In the genomic region with DNA sequence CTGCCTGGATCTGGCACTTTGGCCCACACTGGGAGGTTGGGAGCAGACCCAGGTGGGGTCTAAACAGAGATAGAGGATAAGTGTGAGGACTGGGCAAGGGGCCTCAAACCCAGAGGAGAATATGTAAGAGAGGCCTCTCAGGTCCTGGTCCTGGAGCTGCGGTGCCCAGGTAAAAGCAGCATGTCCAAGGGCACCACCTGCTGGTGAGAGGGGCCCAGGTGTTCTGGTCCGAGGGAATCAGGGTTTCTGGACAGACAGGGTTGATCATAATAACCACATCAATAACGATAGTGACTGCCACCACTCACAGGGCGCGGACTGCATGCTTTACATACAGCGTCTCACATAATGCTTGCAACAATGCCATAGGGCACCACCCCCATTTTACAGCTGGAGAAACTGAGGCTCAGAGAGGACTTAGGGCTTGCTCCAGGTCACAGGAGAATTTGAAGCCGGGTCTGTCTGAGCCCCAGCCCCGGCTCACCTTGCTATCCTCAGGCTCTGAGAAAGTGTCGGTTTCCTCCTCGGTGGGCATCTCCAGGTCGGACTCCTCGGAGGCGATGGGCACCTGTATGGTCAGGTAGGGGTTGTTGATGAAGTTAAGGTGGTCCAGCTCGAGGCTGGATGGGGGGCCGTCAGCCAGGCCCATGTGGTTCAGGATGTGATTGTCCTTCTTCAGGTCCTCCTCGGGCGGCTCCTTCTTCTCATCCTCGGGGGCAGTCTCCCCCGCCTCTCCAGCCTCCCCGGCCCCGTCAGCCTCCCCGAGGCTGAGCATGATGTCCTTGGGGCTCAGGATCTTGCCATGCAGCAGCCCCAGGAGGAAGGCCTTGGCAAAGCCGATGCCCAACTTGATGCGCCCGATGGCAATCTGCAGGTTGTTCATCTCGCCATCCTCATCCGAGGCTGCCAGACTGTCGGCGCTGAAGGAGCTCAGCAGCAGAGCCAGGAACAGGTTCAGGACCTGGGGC, we compare ENCODE assay signal across 8 cellular contexts. TPM values are rescaled to one million over a fixed set of nuclear protein-coding genes. Genes with fewer than 3 reads are reported as not detected.
DNase-seq lines count a peak whose midpoint lies in the region; ATAC-seq and TF ChIP-seq lines count a peak whose summit lies in the region.

No MANE protein-coding gene starts in this region.

- H3K36me3 Mint-ChIP-seq in activated naive CD8-positive, alpha-beta T cell treated with anti-CD3 and anti-CD28 coated beads, Interleukin-2, amount 10 ng/mL, durations not matched to agents 7 days and 5 days: no peaks in the 10 kb centered on the region
- no peaks in the 10 kb centered on the region for H3K36me3 Mint-ChIP-seq in activated naive CD8-positive, alpha-beta T cell treated with anti-CD3 and anti-CD28 coated beads for 36 hours

- no peak for ATAC-seq in activated naive CD8-positive, alpha-beta T cell treated with anti-CD3 and anti-CD28 coated beads, Interleukin-2, amount 10 ng/mL, durations not matched to agents 7 days and 5 days (ENCODE audit: low read depth)
- ATAC-seq in GM21515 (IDR thresholded peaks at IDR 0.05; ENCODE audit: unreplicated experiment): no peak

- H3K4me3 ChIP-seq in PC-9 (no peak overlapping the region), fibroblast of pulmonary artery (replicated peaks; ENCODE audit: low read depth, low read length) (no peak overlapping the region), thyroid gland (replicated peaks in 1 of 3) (no peak overlapping the region), suprapubic skin (no peak overlapping the region)

- H3K9me2 ChIP-seq in PC-9 (ENCODE audit: insufficient read depth): no peaks in the 10 kb centered on the region

- TF ChIP-seq POLR2A in thyroid gland (IDR thresholded peaks at IDR 0.05) (no peak), suprapubic skin (IDR thresholded peaks at IDR 0.05) (no peak)

- peaks cover 14% of the 10 kb centered on the region for H3K4me1 Mint-ChIP-seq in activated naive CD8-positive, alpha-beta T cell treated with anti-CD3 and anti-CD28 coated beads, Interleukin-2, amount 10 ng/mL, durations not matched to agents 7 days and 5 days
- peaks cover 24% of the 10 kb centered on the region for H3K4me1 Mint-ChIP-seq in activated naive CD8-positive, alpha-beta T cell treated with anti-CD3 and anti-CD28 coated beads for 36 hours

- CTCF ChIA-PET in PC-9 (lab: Charles Lee): interaction anchor here (0.6 to 1.2 kb wide), 4 partner anchors 61 to 183 kb away, joined by 3 to 4 read pairs (median 4); no protein-coding TSS in a partner anchor

- H3K4me3 Mint-ChIP-seq in activated naive CD8-positive, alpha-beta T cell treated with anti-CD3 and anti-CD28 coated beads, Interleukin-2, amount 10 ng/mL, durations not matched to agents 7 days and 5 days: no peak overlapping the region
- H3K4me3 Mint-ChIP-seq in activated naive CD8-positive, alpha-beta T cell treated with anti-CD3 and anti-CD28 coated beads for 36 hours: no peak overlapping the region

- no peak overlapping the region for H3K27ac Mint-ChIP-seq in activated naive CD8-positive, alpha-beta T cell treated with anti-CD3 and anti-CD28 coated beads, Interleukin-2, amount 10 ng/mL, durations not matched to agents 7 days and 5 days
- H3K27ac Mint-ChIP-seq in activated naive CD8-positive, alpha-beta T cell treated with anti-CD3 and anti-CD28 coated beads for 36 hours: no peak overlapping the region

- H3K27ac ChIP-seq in PC-9: no peak overlapping the region
- H3K27ac ChIP-seq in thyroid gland: no peak overlapping the region
- H3K27ac ChIP-seq in suprapubic skin: no peak overlapping the region

- H3K4me1 ChIP-seq in PC-9 (replicated peaks; ENCODE audit: insufficient read depth) (no peaks in the 10 kb centered on the region), thyroid gland (peaks cover 7 to 8% of the 10 kb centered on the region in 2 donors), suprapubic skin (peaks cover 5% of the 10 kb centered on the region)

- peak; percentile 53 for DNase-seq in activated naive CD8-positive, alpha-beta T cell treated with anti-CD3 and anti-CD28 coated beads, Interleukin-2, amount 10 ng/mL, durations not matched to agents 7 days and 5 days
- no peak for DNase-seq in activated naive CD8-positive, alpha-beta T cell treated with anti-CD3 and anti-CD28 coated beads for 36 hours
- peak; percentile 50 to 62 for DNase-seq in PC-9
- DNase-seq in fibroblast of pulmonary artery (ENCODE audit: low read depth): no peak
- DNase-seq in thyroid gland: peak; percentile 69 to 73
- no peak for DNase-seq in suprapubic skin (ENCODE audit: low spot score in 2 of 2)
- no peak for DNase-seq in NOMO-1 (lab: John Stamatoyannopoulos, UW; ENCODE audit: unreplicated experiment in 2 of 2)

- peaks cover 2% of the 10 kb centered on the region for H3K27me3 Mint-ChIP-seq in activated naive CD8-positive, alpha-beta T cell treated with anti-CD3 and anti-CD28 coated beads, Interleukin-2, amount 10 ng/mL, durations not matched to agents 7 days and 5 days
- H3K27me3 Mint-ChIP-seq in activated naive CD8-positive, alpha-beta T cell treated with anti-CD3 and anti-CD28 coated beads for 36 hours: no peaks in the 10 kb centered on the region

- H3K9me3 Mint-ChIP-seq in activated naive CD8-positive, alpha-beta T cell treated with anti-CD3 and anti-CD28 coated beads, Interleukin-2, amount 10 ng/mL, durations not matched to agents 7 days and 5 days: no peaks in the 10 kb centered on the region
- H3K9me3 Mint-ChIP-seq in activated naive CD8-positive, alpha-beta T cell treated with anti-CD3 and anti-CD28 coated beads for 36 hours: no peaks in the 10 kb centered on the region

- no peak for TF ChIP-seq EP300 in suprapubic skin (IDR thresholded peaks at IDR 0.05)

- H3K9me3 ChIP-seq in PC-9 (ENCODE audit: insufficient read depth, low read depth) (no peaks in the 10 kb centered on the region), thyroid gland (no peaks in the 10 kb centered on the region), suprapubic skin (no peaks in the 10 kb centered on the region)

- H2AFZ ChIP-seq in PC-9: no peak overlapping the region

- intact Hi-C loops in PC-9 (cut with micrococcal nuclease; ENCODE audit: unreplicated experiment): loop anchor here (1.0 to 5.0 kb wide), 3 partner anchors 32 to 74 kb away; no protein-coding TSS in a partner anchor
- intact Hi-C loops in thyroid gland (cut with DNase I): no loop called here

- no peak overlapping the region for H3K4me2 ChIP-seq in PC-9

- no peaks in the 10 kb centered on the region; the same call in 1 of the 2 replicates for H3K27me3 ChIP-seq in PC-9 (ENCODE audit: insufficient read depth, low read depth)
- no peaks in the 10 kb centered on the region for H3K27me3 ChIP-seq in thyroid gland
- H3K27me3 ChIP-seq in suprapubic skin: peaks cover 20% of the 10 kb centered on the region

- 86 to 89% methylated on average over 27 to 29 of the region's 29 CpGs for WGBS in thyroid gland, 2 donors
- 85% methylated on average over 29 of the region's 29 CpGs for WGBS in suprapubic skin

- H3F3A ChIP-seq in PC-9 (ENCODE audit: insufficient read depth, low read depth): no peaks in the 10 kb centered on the region

- H3K36me3 ChIP-seq in PC-9 (ENCODE audit: low read depth) (no peaks in the 10 kb centered on the region), thyroid gland (no peaks in the 10 kb centered on the region), suprapubic skin (no peaks in the 10 kb centered on the region)

- TF ChIP-seq CTCF in PC-9 (conservative IDR thresholded peaks at IDR 0.05): peak; percentile 83
- peak; percentile 20 for TF ChIP-seq CTCF in fibroblast of pulmonary artery (IDR thresholded peaks at IDR 0.05; ENCODE audit: low read length, missing control alignments)
- TF ChIP-seq CTCF in thyroid gland (IDR thresholded peaks at IDR 0.05): peak; percentile 25 to 65 (median 41)
- peak in 1 of 2 donors; percentile 41 for TF ChIP-seq CTCF in suprapubic skin (IDR thresholded peaks at IDR 0.05)

- no TSS peak for BruUV-seq in PC-9 (replicated peaks; lab: Mats Ljungman, UMichigan)

- POLR2A ChIA-PET in activated naive CD8-positive, alpha-beta T cell treated with anti-CD3 and anti-CD28 coated beads, Interleukin-2, amount 10 ng/mL, durations not matched to agents 7 days and 5 days (lab: Charles Lee): interaction anchor here (1.3 kb wide), 1 partner anchor 19 kb away, joined by 4 read pairs; the partner anchor contains the start of gene CD79B
- POLR2A ChIA-PET in PC-9 (lab: Charles Lee; ENCODE audit: unreplicated experiment): interaction anchor here (0.5 kb wide), 1 partner anchor 969 kb away, joined by 5 read pairs; no protein-coding TSS in a partner anchor

- no peaks in the 10 kb centered on the region for H3K79me2 ChIP-seq in PC-9 (ENCODE audit: low read depth)

- no peaks in the 10 kb centered on the region for H4K20me1 ChIP-seq in PC-9 (ENCODE audit: insufficient read depth)

RNA-seq across cellular contexts. Expression of gene CD79B, which starts 19.1 kb away (rescaled TPM):
- 10 to 100 TPM; 17.0 to 19.6 TPM for total RNA-seq in activated naive CD8-positive, alpha-beta T cell treated with anti-CD3 and anti-CD28 coated beads, Interleukin-2, amount 10 ng/mL, durations not matched to agents 7 days and 5 days
- 10 to 100 TPM; 28.8 to 30.5 TPM for total RNA-seq in activated naive CD8-positive, alpha-beta T cell treated with anti-CD3 and anti-CD28 coated beads for 36 hours
- not detected in 2 replicates for total RNA-seq in PC-9 (2021)
- 1 to 10 TPM in 2 of 4 donors, not detected in 2; 1.3 to 1.8 TPM for total RNA-seq in thyroid gland
- 1 to 10 TPM; 1.5 to 7.9 (median 2.2) TPM for total RNA-seq in suprapubic skin

RNA-seq across cellular contexts. Expression of gene SCN4A, which starts 21.5 kb away (rescaled TPM):
- not detected for total RNA-seq in activated naive CD8-positive, alpha-beta T cell treated with anti-CD3 and anti-CD28 coated beads, Interleukin-2, amount 10 ng/mL, durations not matched to agents 7 days and 5 days
- under 1 TPM; 0.14 to 0.31 TPM for total RNA-seq in activated naive CD8-positive, alpha-beta T cell treated with anti-CD3 and anti-CD28 coated beads for 36 hours
- 1.4 and 1.7 TPM in 2 replicates for total RNA-seq in PC-9 (2021)
- 1 to 10 TPM; 2.4 to 7.1 (median 4.0) TPM for total RNA-seq in thyroid gland
- total RNA-seq in suprapubic skin: 1 to 10 TPM in 2 of 4 donors, under 1 TPM in 2; 0.45 to 4.5 (median 1.6) TPM

RNA-seq across cellular contexts. Expression of gene GH1, which starts 32.6 kb away (rescaled TPM):
- total RNA-seq in activated naive CD8-positive, alpha-beta T cell treated with anti-CD3 and anti-CD28 coated beads, Interleukin-2, amount 10 ng/mL, durations not matched to agents 7 days and 5 days: not detected
- total RNA-seq in activated naive CD8-positive, alpha-beta T cell treated with anti-CD3 and anti-CD28 coated beads for 36 hours: not detected
- total RNA-seq in PC-9 (2021) (not detected in 2 replicates), thyroid gland (not detected), suprapubic skin (not detected)

RNA-seq across cellular contexts. Expression of gene CSHL1, which starts 40.2 kb away (rescaled TPM):
- total RNA-seq in activated naive CD8-positive, alpha-beta T cell treated with anti-CD3 and anti-CD28 coated beads, Interleukin-2, amount 10 ng/mL, durations not matched to agents 7 days and 5 days: not detected
- total RNA-seq in activated naive CD8-positive, alpha-beta T cell treated with anti-CD3 and anti-CD28 coated beads for 36 hours: not detected
- not detected in 2 replicates for total RNA-seq in PC-9 (2021)
- not detected for total RNA-seq in thyroid gland
- not detected for total RNA-seq in suprapubic skin

RNA-seq across cellular contexts. Expression of gene PRR29, which starts 46.9 kb away (rescaled TPM):
- total RNA-seq in activated naive CD8-positive, alpha-beta T cell treated with anti-CD3 and anti-CD28 coated beads, Interleukin-2, amount 10 ng/mL, durations not matched to agents 7 days and 5 days: 1 to 10 TPM in 1 of 2 experiments, under 1 TPM in 1; 1.00 to 1.4 TPM
- under 1 TPM; 0.36 to 0.93 TPM for total RNA-seq in activated naive CD8-positive, alpha-beta T cell treated with anti-CD3 and anti-CD28 coated beads for 36 hours
- total RNA-seq in PC-9 (2021) (2.4 and 2.8 TPM in 2 replicates), thyroid gland (1 to 10 TPM; 1.7 to 5.6 (median 4.2) TPM), suprapubic skin (under 1 TPM in 1 of 4 donors, not detected in 3; 0.30 TPM)

Comparison
In these comparisons a context has a peak if more than half of its experiments do, and no peak if none do; other contexts are left out.
1. DNase-seq: peak in activated naive CD8-positive, alpha-beta T cell treated with anti-CD3 and anti-CD28 coated beads, Interleukin-2, amount 10 ng/mL, durations not matched to agents 7 days and 5 days (single experiment), PC-9 (2 of 2) and thyroid gland (2 of 2); none in activated naive CD8-positive, alpha-beta T cell treated with anti-CD3 and anti-CD28 coated beads for 36 hours (single experiment), fibroblast of pulmonary artery (single experiment), suprapubic skin (0 of 2) and NOMO-1 (0 of 2).